Comparison of ENCODE assay signal across 1 cellular context in the genomic region with DNA sequence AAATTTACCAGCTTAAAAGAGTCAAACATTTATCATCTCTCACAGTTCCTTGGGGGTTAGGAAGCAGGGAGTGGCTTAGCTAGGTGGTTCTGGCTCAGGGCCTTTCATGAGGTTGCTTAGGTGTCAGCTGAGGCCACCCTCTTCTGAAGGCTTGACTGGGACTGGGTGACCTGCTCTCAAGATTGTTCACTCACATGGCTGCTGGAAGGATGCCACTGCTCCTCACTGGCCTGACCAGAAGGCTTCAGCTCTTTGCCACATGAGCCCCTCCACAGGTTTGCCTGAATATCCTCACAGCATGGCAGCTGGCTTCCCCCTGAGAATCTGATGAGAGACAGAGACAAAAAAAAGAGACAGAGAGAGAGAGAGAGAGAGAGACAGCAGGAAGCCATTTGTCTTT.
TF ChIP-seq lines count a peak whose summit lies in the region.

No MANE protein-coding gene starts in this region.

TF ChIP-seq in SK-N-SH, 30 proteins besides CTCF, POLR2A, EP300 and RAD21 (continued from another document):
- TF ChIP-seq, protein P1, sequence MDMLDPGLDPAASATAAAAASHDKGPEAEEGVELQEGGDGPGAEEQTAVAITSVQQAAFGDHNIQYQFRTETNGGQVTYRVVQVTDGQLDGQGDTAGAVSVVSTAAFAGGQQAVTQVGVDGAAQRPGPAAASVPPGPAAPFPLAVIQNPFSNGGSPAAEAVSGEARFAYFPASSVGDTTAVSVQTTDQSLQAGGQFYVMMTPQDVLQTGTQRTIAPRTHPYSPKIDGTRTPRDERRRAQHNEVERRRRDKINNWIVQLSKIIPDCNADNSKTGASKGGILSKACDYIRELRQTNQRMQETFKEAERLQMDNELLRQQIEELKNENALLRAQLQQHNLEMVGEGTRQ (IDR thresholded peaks at IDR 0.05; ENCODE audit: borderline replicate concordance, low read depth, low read length), result no peak
- TF ChIP-seq TEAD4 (IDR thresholded peaks at IDR 0.05; ENCODE audit: borderline replicate concordance, insufficient read depth) (no peak), ELF1 (IDR thresholded peaks at IDR 0.05) (no peak), SMC3 (IDR thresholded peaks at IDR 0.05; ENCODE audit: low read depth, low read length) (no peak), EZH2phosphoT487 (IDR thresholded peaks at IDR 0.05; ENCODE audit: borderline replicate concordance, low read depth) (no peak)
- TF ChIP-seq, protein P2, sequence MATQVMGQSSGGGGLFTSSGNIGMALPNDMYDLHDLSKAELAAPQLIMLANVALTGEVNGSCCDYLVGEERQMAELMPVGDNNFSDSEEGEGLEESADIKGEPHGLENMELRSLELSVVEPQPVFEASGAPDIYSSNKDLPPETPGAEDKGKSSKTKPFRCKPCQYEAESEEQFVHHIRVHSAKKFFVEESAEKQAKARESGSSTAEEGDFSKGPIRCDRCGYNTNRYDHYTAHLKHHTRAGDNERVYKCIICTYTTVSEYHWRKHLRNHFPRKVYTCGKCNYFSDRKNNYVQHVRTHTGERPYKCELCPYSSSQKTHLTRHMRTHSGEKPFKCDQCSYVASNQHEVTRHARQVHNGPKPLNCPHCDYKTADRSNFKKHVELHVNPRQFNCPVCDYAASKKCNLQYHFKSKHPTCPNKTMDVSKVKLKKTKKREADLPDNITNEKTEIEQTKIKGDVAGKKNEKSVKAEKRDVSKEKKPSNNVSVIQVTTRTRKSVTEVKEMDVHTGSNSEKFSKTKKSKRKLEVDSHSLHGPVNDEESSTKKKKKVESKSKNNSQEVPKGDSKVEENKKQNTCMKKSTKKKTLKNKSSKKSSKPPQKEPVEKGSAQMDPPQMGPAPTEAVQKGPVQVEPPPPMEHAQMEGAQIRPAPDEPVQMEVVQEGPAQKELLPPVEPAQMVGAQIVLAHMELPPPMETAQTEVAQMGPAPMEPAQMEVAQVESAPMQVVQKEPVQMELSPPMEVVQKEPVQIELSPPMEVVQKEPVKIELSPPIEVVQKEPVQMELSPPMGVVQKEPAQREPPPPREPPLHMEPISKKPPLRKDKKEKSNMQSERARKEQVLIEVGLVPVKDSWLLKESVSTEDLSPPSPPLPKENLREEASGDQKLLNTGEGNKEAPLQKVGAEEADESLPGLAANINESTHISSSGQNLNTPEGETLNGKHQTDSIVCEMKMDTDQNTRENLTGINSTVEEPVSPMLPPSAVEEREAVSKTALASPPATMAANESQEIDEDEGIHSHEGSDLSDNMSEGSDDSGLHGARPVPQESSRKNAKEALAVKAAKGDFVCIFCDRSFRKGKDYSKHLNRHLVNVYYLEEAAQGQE (IDR thresholded peaks at IDR 0.05; ENCODE audit: low read depth, low read length), result no peak
- TF ChIP-seq, protein P3, sequence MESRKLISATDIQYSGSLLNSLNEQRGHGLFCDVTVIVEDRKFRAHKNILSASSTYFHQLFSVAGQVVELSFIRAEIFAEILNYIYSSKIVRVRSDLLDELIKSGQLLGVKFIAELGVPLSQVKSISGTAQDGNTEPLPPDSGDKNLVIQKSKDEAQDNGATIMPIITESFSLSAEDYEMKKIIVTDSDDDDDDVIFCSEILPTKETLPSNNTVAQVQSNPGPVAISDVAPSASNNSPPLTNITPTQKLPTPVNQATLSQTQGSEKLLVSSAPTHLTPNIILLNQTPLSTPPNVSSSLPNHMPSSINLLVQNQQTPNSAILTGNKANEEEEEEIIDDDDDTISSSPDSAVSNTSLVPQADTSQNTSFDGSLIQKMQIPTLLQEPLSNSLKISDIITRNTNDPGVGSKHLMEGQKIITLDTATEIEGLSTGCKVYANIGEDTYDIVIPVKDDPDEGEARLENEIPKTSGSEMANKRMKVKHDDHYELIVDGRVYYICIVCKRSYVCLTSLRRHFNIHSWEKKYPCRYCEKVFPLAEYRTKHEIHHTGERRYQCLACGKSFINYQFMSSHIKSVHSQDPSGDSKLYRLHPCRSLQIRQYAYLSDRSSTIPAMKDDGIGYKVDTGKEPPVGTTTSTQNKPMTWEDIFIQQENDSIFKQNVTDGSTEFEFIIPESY (IDR thresholded peaks at IDR 0.05; ENCODE audit: borderline replicate concordance, low read depth), result no peak
- TF ChIP-seq, protein P4, sequence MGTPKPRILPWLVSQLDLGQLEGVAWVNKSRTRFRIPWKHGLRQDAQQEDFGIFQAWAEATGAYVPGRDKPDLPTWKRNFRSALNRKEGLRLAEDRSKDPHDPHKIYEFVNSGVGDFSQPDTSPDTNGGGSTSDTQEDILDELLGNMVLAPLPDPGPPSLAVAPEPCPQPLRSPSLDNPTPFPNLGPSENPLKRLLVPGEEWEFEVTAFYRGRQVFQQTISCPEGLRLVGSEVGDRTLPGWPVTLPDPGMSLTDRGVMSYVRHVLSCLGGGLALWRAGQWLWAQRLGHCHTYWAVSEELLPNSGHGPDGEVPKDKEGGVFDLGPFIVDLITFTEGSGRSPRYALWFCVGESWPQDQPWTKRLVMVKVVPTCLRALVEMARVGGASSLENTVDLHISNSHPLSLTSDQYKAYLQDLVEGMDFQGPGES (IDR thresholded peaks at IDR 0.05; ENCODE audit: low read depth, low read length), result no peak
